In the genomic region with DNA sequence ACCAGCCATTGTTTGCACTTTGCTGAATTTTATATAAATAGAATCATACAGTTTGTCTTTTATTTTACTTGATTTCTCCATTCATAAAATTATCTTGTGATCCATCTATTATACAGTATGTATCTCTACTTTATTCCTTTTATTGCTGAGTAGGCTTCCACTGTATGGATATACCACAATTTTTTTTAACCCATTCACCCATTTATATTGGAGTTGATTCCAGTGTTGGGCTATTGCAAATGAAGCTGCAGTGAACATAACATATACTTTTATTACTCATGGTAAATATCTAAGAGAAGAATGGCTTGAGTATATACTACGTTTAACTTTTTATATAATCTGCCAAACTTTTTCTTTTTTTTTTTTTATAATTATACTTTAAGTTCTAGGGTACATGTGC, we compare ENCODE assay signal across 39 cellular contexts.
"Had no signal": no experiment of that assay in that cellular context is flagged by ENCODE, and none has a peak within 500 bp of the region (broad histone marks: within the 10 kb centered on the region; RNA-seq: fewer than 3 reads in every experiment).

No MANE protein-coding gene starts in this region.

- DNase-seq: activated effector memory CD4-positive, alpha-beta T cell treated with anti-CD3 and anti-CD28 coated beads, Interleukin-2, amount 50 U/mL, for 16 hours; activated effector memory CD4-positive, alpha-beta T cell treated with Interleukin-2 at 50 U/mL for 16 hours; activated gamma-delta T cell; activated gamma-delta T cell treated with Interleukin-2 at 50 U/mL for 16 hours; activated naive CD4-positive, alpha-beta T cell; activated naive CD4-positive, alpha-beta T cell treated with anti-CD3 and anti-CD28 coated beads for 36 hours; activated naive CD4-positive, alpha-beta T cell treated with anti-CD3 and anti-CD28 coated beads, Interleukin-2, amount 10 ng/mL, durations not matched to agents 7 days and 5 days; activated naive CD4-positive, alpha-beta T cell treated with anti-CD3 and anti-CD28 coated beads, Interleukin-2, amount 50 U/mL, for 16 hours; activated naive CD4-positive, alpha-beta T cell treated with Interleukin-2 at 50 U/mL for 16 hours; activated naive CD8-positive, alpha-beta T cell treated with anti-CD3 and anti-CD28 coated beads for 36 hours; activated naive CD8-positive, alpha-beta T cell treated with anti-CD3 and anti-CD28 coated beads, Interleukin-2, amount 10 ng/mL, durations not matched to agents 7 days and 5 days; activated naive CD8-positive, alpha-beta T cell treated with anti-CD3 and anti-CD28 coated beads, Interleukin-2, amount 50 U/mL, for 24 hours; activated T-cell treated with anti-CD3 and anti-CD28 coated beads, Interleukin-2, amount 50 U/mL, for 24 hours; activated T-cell treated with anti-CD3 and anti-CD28 coated beads, Interleukin-2, amount 50 U/mL, for 4 hours; activated T-cell treated with anti-CD3 and anti-CD28 coated beads, Interleukin-2, amount 50 U/mL, for 48 hours; activated T-cell treated with anti-CD3 and anti-CD28 coated beads, Interleukin-2, amount 50 U/mL, for 72 hours; adrenal gland; amniotic stem cell; amygdala; anterior cingulate cortex; aorta; body of pancreas; brain microvascular endothelial cell; caudate nucleus; central memory CD4-positive, alpha-beta T cell; cerebellar nuclear complex had no signal

- ATAC-seq: activated naive CD4-positive, alpha-beta T cell treated with anti-CD3 and anti-CD28 coated beads, Interleukin-2, amount 50 U/mL, for 72 hours; activated naive CD8-positive, alpha-beta T cell treated with anti-CD3 and anti-CD28 coated beads, Interleukin-2, amount 50 U/mL, for 24 hours; activated T-cell treated with anti-CD3 and anti-CD28 coated beads, Interleukin-2, amount 50 U/mL, for 4 hours; activated T-cell treated with anti-CD3 and anti-CD28 coated beads, Interleukin-2, amount 50 U/mL, for 72 hours; activated T-helper 17 cell treated with anti-CD3 and anti-CD28 coated beads, Interleukin-2, amount 50 U/mL, for 72 hours; body of pancreas had no signal

- H3K27ac Mint-ChIP-seq: activated naive CD4-positive, alpha-beta T cell treated with anti-CD3 and anti-CD28 coated beads for 36 hours; activated naive CD4-positive, alpha-beta T cell treated with anti-CD3 and anti-CD28 coated beads, Interleukin-2, amount 10 ng/mL, durations not matched to agents 7 days and 5 days; activated naive CD4-positive, alpha-beta T cell treated with anti-CD3 and anti-CD28 coated beads, Interleukin-2, amount 50 U/mL, for 24 hours; activated naive CD4-positive, alpha-beta T cell treated with anti-CD3 and anti-CD28 coated beads, Interleukin-2, amount 50 U/mL, for 72 hours; activated naive CD8-positive, alpha-beta T cell; activated naive CD8-positive, alpha-beta T cell treated with anti-CD3 and anti-CD28 coated beads for 36 hours; activated naive CD8-positive, alpha-beta T cell treated with anti-CD3 and anti-CD28 coated beads, Interleukin-2, amount 10 ng/mL, durations not matched to agents 7 days and 5 days; activated naive CD8-positive, alpha-beta T cell treated with anti-CD3 and anti-CD28 coated beads, Interleukin-2, amount 50 U/mL, for 24 hours; activated T-cell treated with anti-CD3 and anti-CD28 coated beads, Interleukin-2, amount 50 U/mL, for 24 hours; activated T-cell treated with anti-CD3 and anti-CD28 coated beads, Interleukin-2, amount 50 U/mL, for 72 hours; activated T-helper 1 cell treated with anti-CD3 and anti-CD28 coated beads, Interleukin-12 subunit alpha, Interleukin-12 subunit beta, Interleukin-2, Interleukin-4 antibody, amounts not matched to agents 30 ng/mL and 10 ng/mL and 1 ng/mL, durations not matched to agents 14 hours and 24 hours and 36 hours; activated T-helper 17 cell treated with anti-CD3 and anti-CD28 coated beads, Interleukin-2, amount 50 U/mL, for 72 hours; activated T-helper 2 cell treated with anti-CD3 and anti-CD28 coated beads, Interferon-gamma antibody, Interleukin-2, Interleukin-4, amounts not matched to agents 10 μg/mL and 5 μg/mL and 100 μg/mL, durations not matched to agents 14 hours and 24 hours and 36 hours; brain had no signal

- H3K36me3 Mint-ChIP-seq: activated naive CD4-positive, alpha-beta T cell treated with anti-CD3 and anti-CD28 coated beads, Interleukin-2, amount 10 ng/mL, durations not matched to agents 7 days and 5 days; activated naive CD4-positive, alpha-beta T cell treated with anti-CD3 and anti-CD28 coated beads, Interleukin-2, amount 50 U/mL, for 24 hours; activated naive CD4-positive, alpha-beta T cell treated with anti-CD3 and anti-CD28 coated beads, Interleukin-2, amount 50 U/mL, for 72 hours; activated naive CD8-positive, alpha-beta T cell; activated naive CD8-positive, alpha-beta T cell treated with anti-CD3 and anti-CD28 coated beads for 36 hours; activated naive CD8-positive, alpha-beta T cell treated with anti-CD3 and anti-CD28 coated beads, Interleukin-2, amount 10 ng/mL, durations not matched to agents 7 days and 5 days; brain had no signal

- H3K4me3 ChIP-seq: adrenal gland, ascending aorta, body of pancreas, breast epithelium, cardiac muscle cell had no signal

- H3K9me3 ChIP-seq: adrenal gland, ascending aorta, body of pancreas, breast epithelium had no signal

- H3K27me3 ChIP-seq: adrenal gland, ascending aorta, body of pancreas, brain microvascular endothelial cell, breast epithelium, cardiac muscle cell had no signal

- H3K27ac ChIP-seq: adrenal gland, ascending aorta, body of pancreas, brain microvascular endothelial cell, breast epithelium, cardiac muscle cell had no signal

- H3K4me1 ChIP-seq: adrenal gland, ascending aorta, body of pancreas, breast epithelium had no signal

- FAIRE-seq: astrocyte, bronchial epithelial cell had no signal

- H3K9me3 Mint-ChIP-seq: activated naive CD4-positive, alpha-beta T cell treated with anti-CD3 and anti-CD28 coated beads, Interleukin-2, amount 10 ng/mL, durations not matched to agents 7 days and 5 days; activated T-helper 17 cell treated with anti-CD3 and anti-CD28 coated beads, Interleukin-2, amount 50 U/mL, for 72 hours; activated T-helper 2 cell treated with anti-CD3 and anti-CD28 coated beads, Interferon-gamma antibody, Interleukin-2, Interleukin-4, amounts not matched to agents 10 μg/mL and 5 μg/mL and 100 μg/mL, durations not matched to agents 14 hours and 24 hours and 36 hours had no signal

- H3K36me3 ChIP-seq: adrenal gland, ascending aorta, brain microvascular endothelial cell, breast epithelium, cardiac muscle cell had no signal

- H3K4me3 Mint-ChIP-seq: activated naive CD4-positive, alpha-beta T cell treated with anti-CD3 and anti-CD28 coated beads for 36 hours; activated naive CD4-positive, alpha-beta T cell treated with anti-CD3 and anti-CD28 coated beads, Interleukin-2, amount 10 ng/mL, durations not matched to agents 7 days and 5 days; activated naive CD4-positive, alpha-beta T cell treated with anti-CD3 and anti-CD28 coated beads, Interleukin-2, amount 50 U/mL, for 24 hours; activated naive CD8-positive, alpha-beta T cell; activated naive CD8-positive, alpha-beta T cell treated with anti-CD3 and anti-CD28 coated beads for 36 hours; activated naive CD8-positive, alpha-beta T cell treated with anti-CD3 and anti-CD28 coated beads, Interleukin-2, amount 10 ng/mL, durations not matched to agents 7 days and 5 days; activated naive CD8-positive, alpha-beta T cell treated with anti-CD3 and anti-CD28 coated beads, Interleukin-2, amount 50 U/mL, for 24 hours; activated T-cell treated with anti-CD3 and anti-CD28 coated beads, Interleukin-2, amount 50 U/mL, for 24 hours; activated T-cell treated with anti-CD3 and anti-CD28 coated beads, Interleukin-2, amount 50 U/mL, for 4 hours; activated T-cell treated with anti-CD3 and anti-CD28 coated beads, Interleukin-2, amount 50 U/mL, for 72 hours; activated T-helper 1 cell treated with anti-CD3 and anti-CD28 coated beads, Interleukin-12 subunit alpha, Interleukin-12 subunit beta, Interleukin-2, Interleukin-4 antibody, amounts not matched to agents 30 ng/mL and 10 ng/mL and 1 ng/mL, durations not matched to agents 14 hours and 24 hours and 36 hours; activated T-helper 17 cell treated with anti-CD3 and anti-CD28 coated beads, Interleukin-2, amount 50 U/mL, for 72 hours; brain; central memory CD8-positive, alpha-beta T cell had no signal

- H3K4me1 Mint-ChIP-seq: activated naive CD4-positive, alpha-beta T cell treated with anti-CD3 and anti-CD28 coated beads, Interleukin-2, amount 10 ng/mL, durations not matched to agents 7 days and 5 days; activated naive CD4-positive, alpha-beta T cell treated with anti-CD3 and anti-CD28 coated beads, Interleukin-2, amount 50 U/mL, for 24 hours; activated naive CD8-positive, alpha-beta T cell treated with anti-CD3 and anti-CD28 coated beads for 36 hours; activated naive CD8-positive, alpha-beta T cell treated with anti-CD3 and anti-CD28 coated beads, Interleukin-2, amount 10 ng/mL, durations not matched to agents 7 days and 5 days; activated naive CD8-positive, alpha-beta T cell treated with anti-CD3 and anti-CD28 coated beads, Interleukin-2, amount 50 U/mL, for 24 hours; activated T-helper 17 cell treated with anti-CD3 and anti-CD28 coated beads, Interleukin-2, amount 50 U/mL, for 72 hours; central memory CD8-positive, alpha-beta T cell had no signal

- H3K27me3 Mint-ChIP-seq: activated naive CD4-positive, alpha-beta T cell treated with anti-CD3 and anti-CD28 coated beads, Interleukin-2, amount 10 ng/mL, durations not matched to agents 7 days and 5 days; activated naive CD4-positive, alpha-beta T cell treated with anti-CD3 and anti-CD28 coated beads, Interleukin-2, amount 50 U/mL, for 24 hours; activated naive CD8-positive, alpha-beta T cell; activated naive CD8-positive, alpha-beta T cell treated with anti-CD3 and anti-CD28 coated beads for 36 hours; activated naive CD8-positive, alpha-beta T cell treated with anti-CD3 and anti-CD28 coated beads, Interleukin-2, amount 50 U/mL, for 24 hours; activated T-cell treated with anti-CD3 and anti-CD28 coated beads, Interleukin-2, amount 50 U/mL, for 24 hours; activated T-helper 17 cell treated with anti-CD3 and anti-CD28 coated beads, Interleukin-2, amount 50 U/mL, for 72 hours; brain; central memory CD8-positive, alpha-beta T cell had no signal
